Comparison of ENCODE assay signal across 24 cellular contexts in the genomic region with DNA sequence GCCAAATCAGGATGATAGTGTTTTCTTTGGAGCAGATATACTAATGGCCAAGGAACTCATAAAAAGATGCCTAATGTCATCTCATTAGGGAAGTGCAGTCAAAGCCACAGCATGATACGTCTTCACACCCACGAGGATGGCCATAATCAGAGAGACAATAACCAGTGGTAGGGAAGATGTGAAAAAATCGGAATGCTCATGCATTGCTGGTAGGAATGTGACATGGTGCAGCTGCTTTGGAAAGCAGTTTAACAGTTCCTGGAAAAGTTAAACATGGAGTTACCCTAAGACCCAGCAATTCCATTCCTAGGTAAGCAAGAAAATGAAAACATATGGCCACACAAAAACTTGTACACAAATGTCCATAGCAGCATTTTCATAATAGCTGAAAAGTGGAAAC. TPM values are rescaled to one million over a fixed set of nuclear protein-coding genes. Genes with fewer than 3 reads are reported as not detected.
A peak's percentile ranks its signal among the peaks of the same experiment; 100 is the strongest.
DNase-seq lines count a peak whose midpoint lies in the region; ATAC-seq, FAIRE-seq and TF ChIP-seq lines count a peak whose summit lies in the region.
"Had no signal": no experiment of that assay in that cellular context is flagged by ENCODE, and none has a peak within 500 bp of the region (broad histone marks: within the 10 kb centered on the region; RNA-seq: fewer than 3 reads in every experiment).

No MANE protein-coding gene starts in this region.

- H3K36me3 ChIP-seq in A673 (ENCODE audit: insufficient read depth, low read length, poor library complexity, severe bottlenecking): no peaks in the 10 kb centered on the region
- H3K36me3 ChIP-seq in mesodermal cell (ENCODE audit: control insufficient read depth, insufficient read depth, low read length): no peaks in the 10 kb centered on the region
- no peaks in the 10 kb centered on the region for H3K36me3 ChIP-seq in Peyer's patch
- no peaks in the 10 kb centered on the region for H3K36me3 ChIP-seq in CD8-positive, alpha-beta T cell (ENCODE audit: insufficient read depth, low read length)
- H3K36me3 ChIP-seq: HAP-1 had no signal

- H3K27me3 Mint-ChIP-seq in CD8-positive, alpha-beta T cell (ENCODE audit: low read depth): peaks cover 10% of the 10 kb centered on the region

- no peaks in the 10 kb centered on the region for H3K27me3 ChIP-seq in A673 (replicated peaks; ENCODE audit: insufficient read depth, low read depth, low read length, poor library complexity)
- H3K27me3 ChIP-seq in Peyer's patch: no peaks in the 10 kb centered on the region
- H3K27me3 ChIP-seq in CD8-positive, alpha-beta T cell (ENCODE audit: insufficient read depth, low read length): no peaks in the 10 kb centered on the region

- WGBS in mesodermal cell (ENCODE audit: insufficient coverage in 2 of 2), 2 experiments: 70 to 85% methylated on average over 3 of the region's 3 CpGs

- H3K9me3 ChIP-seq in A673 (ENCODE audit: low read depth, low read length, poor library complexity, severe bottlenecking): no peaks in the 10 kb centered on the region
- H3K9me3 ChIP-seq in mesodermal cell (ENCODE audit: control insufficient read depth, low read length): no peaks in the 10 kb centered on the region
- no peaks in the 10 kb centered on the region for H3K9me3 ChIP-seq in Peyer's patch
- H3K9me3 ChIP-seq in CD8-positive, alpha-beta T cell (ENCODE audit: low read length): no peaks in the 10 kb centered on the region
- H3K9me3 ChIP-seq: HAP-1 had no signal

- H3K27ac ChIP-seq in A673 (ENCODE audit: low read depth, low read length, poor library complexity, severe bottlenecking) (no peak overlapping the region), mesodermal cell (ENCODE audit: low read depth, low read length, severe bottlenecking) (peak overlapping the region; percentile 8), Peyer's patch (no peak overlapping the region)
- H3K27ac ChIP-seq in CD8-positive, alpha-beta T cell (ENCODE audit: low read depth, low read length): no peak overlapping the region
- H3K27ac ChIP-seq: C4-2B, GM23248, HL-60 had no signal

- no peak overlapping the region for H3K4me3 Mint-ChIP-seq in CD8-positive, alpha-beta T cell
- H3K4me3 Mint-ChIP-seq: CD4-positive, alpha-beta T cell; IgD-negative memory B cell had no signal

- H3K27ac Mint-ChIP-seq in CD8-positive, alpha-beta T cell: no peak overlapping the region
- H3K27ac Mint-ChIP-seq: CD4-positive, alpha-beta T cell; IgD-negative memory B cell had no signal

- H3K4me1 Mint-ChIP-seq in CD8-positive, alpha-beta T cell (ENCODE audit: low read depth): no peaks in the 10 kb centered on the region
- H3K4me1 Mint-ChIP-seq: IgD-negative memory B cell had no signal

- H3K4me3 ChIP-seq in A673 (ENCODE audit: low read depth, low read length, poor library complexity, severe bottlenecking): no peak overlapping the region
- H3K4me3 ChIP-seq in fibroblast of the aortic adventitia (ENCODE audit: low read depth, low read length): no peak overlapping the region
- no peak overlapping the region for H3K4me3 ChIP-seq in mesodermal cell (ENCODE audit: extremely low read depth, insufficient read depth, low read length, poor library complexity, severe bottlenecking)
- H3K4me3 ChIP-seq in Peyer's patch: no peak overlapping the region
- H3K4me3 ChIP-seq in CD8-positive, alpha-beta T cell (ENCODE audit: low read depth, low read length): no peak overlapping the region
- H3K4me3 ChIP-seq: GM23248, HAP-1 had no signal

- ATAC-seq in CD8-positive, alpha-beta T cell: no peak
- no peak for ATAC-seq in HG02571 (IDR thresholded peaks at IDR 0.05; ENCODE audit: unreplicated experiment)
- ATAC-seq: HepG2 had no signal

- peak; percentile 16 for DNase-seq in A673 (ENCODE audit: low spot score)
- peak; percentile 47 for DNase-seq in fibroblast of the aortic adventitia (ENCODE audit: low read depth)
- DNase-seq in urothelium cell line (ENCODE audit: low spot score): no peak
- DNase-seq in Peyer's patch: no peak
- DNase-seq in CD8-positive, alpha-beta T cell: no peak
- DNase-seq in activated CD8-positive, alpha-beta memory T cell treated with anti-CD3 and anti-CD28 coated beads, Interleukin-2, amount 50 U/mL, for 4 hours: no peak
- DNase-seq: AML-193; CD4-positive, alpha-beta T cell; DMS153; DMS79; GDM1; GM23248 had no signal

- intact Hi-C loops in A673 (cut with micrococcal nuclease; ENCODE audit: unreplicated experiment): no loop called here
- intact Hi-C loops in CD8-positive, alpha-beta T cell (cut with DNase I, micrococcal nuclease): no loop called here

- H3K4me1 ChIP-seq in A673 (ENCODE audit: insufficient read depth, low read length, poor library complexity, severe bottlenecking): no peaks in the 10 kb centered on the region
- H3K4me1 ChIP-seq in mesodermal cell (ENCODE audit: control insufficient read depth, insufficient read depth, low read length, poor library complexity, severe bottlenecking): no peaks in the 10 kb centered on the region
- no peaks in the 10 kb centered on the region for H3K4me1 ChIP-seq in Peyer's patch
- H3K4me1 ChIP-seq in CD8-positive, alpha-beta T cell (ENCODE audit: insufficient read depth, low read length): no peaks in the 10 kb centered on the region
- H3K4me1 ChIP-seq: HAP-1 had no signal

- no peaks in the 10 kb centered on the region for H3K9me3 Mint-ChIP-seq in CD8-positive, alpha-beta T cell
- H3K9me3 Mint-ChIP-seq: CD4-positive, alpha-beta T cell; IgD-negative memory B cell had no signal

- no peaks in the 10 kb centered on the region for H3K36me3 Mint-ChIP-seq in CD8-positive, alpha-beta T cell

- FAIRE-seq in urothelium cell line (lab: Jason Lieb, UNC): peak; percentile 81
- FAIRE-seq: GM12892, GM18507, HepG2 had no signal

- CTCF ChIA-PET in A673 (lab: Charles Lee): no interaction called here
- CTCF ChIA-PET in CD8-positive, alpha-beta T cell (lab: Charles Lee): no interaction called here

- POLR2A ChIA-PET in A673 (lab: Charles Lee; ENCODE audit: low non-redundant PET): no interaction called here
- POLR2A ChIA-PET in CD8-positive, alpha-beta T cell (lab: Charles Lee): no interaction called here

- no peak for TF ChIP-seq CTCF in A673 (conservative IDR thresholded peaks at IDR 0.05; ENCODE audit: low read depth, low read length)
- TF ChIP-seq CTCF in fibroblast of the aortic adventitia (IDR thresholded peaks at IDR 0.05; ENCODE audit: insufficient read depth, low read length): no peak
- TF ChIP-seq CTCF in Peyer's patch (IDR thresholded peaks at IDR 0.05): no peak
- no peak for TF ChIP-seq CTCF in CD8-positive, alpha-beta T cell (IDR thresholded peaks at IDR 0.05)

- BruUV-seq in A673 (replicated peaks; lab: Mats Ljungman, UMichigan): no TSS peak

- no peak for TF ChIP-seq POLR2A in Peyer's patch (IDR thresholded peaks at IDR 0.05)

RNA-seq across cellular contexts. Expression of a gene that starts 29.9 kb away (rescaled TPM):
- total RNA-seq in A673 (2021): 1.4 and 2.6 TPM in 2 replicates
- 0.09 and 2.3 TPM in 2 replicates for total RNA-seq in fibroblast of the aortic adventitia (ENCODE audit: low replicate concordance)
- not detected for polyA plus RNA-seq in mesodermal cell (2013, experiment 1 of 2)
- not detected for polyA plus RNA-seq in mesodermal cell (2013, experiment 2 of 2)
- total RNA-seq in Peyer's patch: 10 to 100 TPM; 21.5 to 58.1 (median 43.2) TPM
- not detected for total RNA-seq in CD8-positive, alpha-beta T cell
- total RNA-seq: Daoy, GM23248, H4 had no signal
- polyA plus RNA-seq: BJ had no signal

Comparison
In these comparisons a context has a peak if more than half of its experiments do, and no peak if none do; other contexts are left out.
1. DNase-seq: peak in A673 (single experiment) and fibroblast of the aortic adventitia (single experiment); none in urothelium cell line (single experiment), Peyer's patch (0 of 3), CD8-positive, alpha-beta T cell (0 of 7) and activated CD8-positive, alpha-beta memory T cell treated with anti-CD3 and anti-CD28 coated beads, Interleukin-2, amount 50 U/mL, for 4 hours (single experiment).